Comparison of ENCODE assay signal across 9 cellular contexts in genomic region chr15:80219955-80220354, GRCh38. TPM values are rescaled to one million over a fixed set of nuclear protein-coding genes. Genes with fewer than 3 reads are reported as not detected.
"Had no signal": no experiment of that assay in that cellular context is flagged by ENCODE, and none has a peak within 500 bp of the region (broad histone marks: within the 10 kb centered on the region; RNA-seq: fewer than 3 reads in every experiment).

No MANE protein-coding gene starts in this region.

- DNase-seq: IMR-90, KBM-7, KG1 had no signal

- H3K9ac ChIP-seq: KMS-11 had no signal

- FAIRE-seq: HepG2, HTR-8/SVneo had no signal

- ATAC-seq: HepG2 had no signal

- H3K27ac ChIP-seq: HL-60, KMS-11 had no signal

- H3K4me2 ChIP-seq: KMS-11 had no signal

RNA-seq across cellular contexts. Expression of gene CTXND1, which starts 32.1 kb away (rescaled TPM):
- total RNA-seq: HT-29, HT1080, IMR-90 had no signal
- polyA plus RNA-seq: IMR-90 had no signal
